ENCODE assay signal across 20 cellular contexts in the genomic region with DNA sequence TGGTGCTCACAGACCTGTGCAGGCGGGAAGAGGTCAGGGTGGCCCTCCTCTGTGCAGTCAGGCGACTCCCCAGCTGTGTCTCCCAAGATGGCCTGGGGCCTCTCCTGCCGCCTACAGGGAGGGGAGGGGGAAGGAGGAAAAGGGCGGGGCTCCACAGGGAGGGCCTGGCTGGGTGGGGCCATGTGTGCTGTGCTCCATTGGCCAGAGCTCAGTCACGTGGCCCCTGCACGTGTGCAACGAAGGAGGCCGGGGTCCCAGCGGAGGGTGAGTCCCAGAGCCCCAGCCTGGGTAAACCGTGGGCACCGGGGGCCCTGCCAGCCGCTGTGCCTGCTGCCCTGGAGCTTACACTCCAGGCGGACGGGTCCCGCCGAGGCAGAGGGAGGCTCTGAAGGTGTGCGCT.
DNase-seq lines count a peak whose midpoint lies in the region; ATAC-seq and TF ChIP-seq lines count a peak whose summit lies in the region.
"Had no signal": no experiment of that assay in that cellular context is flagged by ENCODE, and none has a peak within 500 bp of the region (broad histone marks: within the 10 kb centered on the region; RNA-seq: fewer than 3 reads in every experiment).

No MANE protein-coding gene starts in this region.

- H3K36me3 Mint-ChIP-seq in CD14-positive monocyte (peaks cover 5 to 7% of the 10 kb centered on the region in 2 donors), type B pancreatic cell (peaks cover 12% of the 10 kb centered on the region)

- no peak for ATAC-seq in GM18858 (IDR thresholded peaks at IDR 0.05; ENCODE audit: unreplicated experiment)
- ATAC-seq: CD8-positive, alpha-beta T cell had no signal

- H3K4me3 Mint-ChIP-seq in CD14-positive monocyte (peak overlapping the region; percentile 57 to 62), type B pancreatic cell (no peak overlapping the region)
- H3K4me3 Mint-ChIP-seq: activated naive CD4-positive, alpha-beta T cell treated with anti-CD3 and anti-CD28 coated beads, Interleukin-2, amount 50 U/mL, for 24 hours had no signal

- no peaks in the 10 kb centered on the region for H3K79me1 ChIP-seq in neuronal stem cell (ENCODE audit: low read depth, low read length)

- peak overlapping the region; percentile 39 for H3K23ac ChIP-seq in neuronal stem cell (ENCODE audit: low read depth, low read length, poor library complexity)

- no peak overlapping the region for H3K27ac ChIP-seq in esophagus muscularis mucosa (replicated peaks in 1 of 4)
- H3K27ac ChIP-seq in neuronal stem cell (replicated peaks; ENCODE audit: low read length), result no peak overlapping the region
- H3K27ac ChIP-seq: GM23248 had no signal

- 91% methylated on average over 10 of the region's 17 CpGs for WGBS in esophagus muscularis mucosa
- WGBS in neuronal stem cell (ENCODE audit: extremely low coverage in 2 of 2, insufficient read length in 2 of 2, insufficient replicate concordance in 1 of 2), 2 donors, result no CpG with 5 or more reads among the region's 17 CpGs

- H3K4me3 ChIP-seq in esophagus muscularis mucosa (peak overlapping the region in 1 of 4 donors; percentile 28), neuronal stem cell (ENCODE audit: low read length in 2 of 2) (no peak overlapping the region)
- H3K4me3 ChIP-seq: GM23248 had no signal

- TF ChIP-seq EP300 in esophagus muscularis mucosa (IDR thresholded peaks at IDR 0.05), result no peak

- TF ChIP-seq CTCF in CD14-positive monocyte (IDR thresholded peaks at IDR 0.05), result no peak
- no peak for TF ChIP-seq CTCF in esophagus muscularis mucosa (IDR thresholded peaks at IDR 0.05)
- TF ChIP-seq CTCF in type B pancreatic cell (conservative IDR thresholded peaks at IDR 0.05), result no peak

- H2BK15ac ChIP-seq in neuronal stem cell (ENCODE audit: low read length), result no peak overlapping the region

- H2AK5ac ChIP-seq in neuronal stem cell (ENCODE audit: low read depth, low read length), result peak overlapping the region; percentile 49

- no peak overlapping the region for H3K4ac ChIP-seq in neuronal stem cell (ENCODE audit: low read length)

- H3K9me3 ChIP-seq in esophagus muscularis mucosa (no peaks in the 10 kb centered on the region), neuronal stem cell (replicated peaks in 1 of 2; ENCODE audit: control insufficient read depth in 2 of 2, insufficient read depth in 1 of 2, low read depth in 1 of 2, low read length in 2 of 2) (peaks cover 2 to 13% of the 10 kb centered on the region in 2 donors)

- intact Hi-C loops in CD14-positive monocyte (cut with micrococcal nuclease), result no loop called here
- intact Hi-C loops in esophagus muscularis mucosa (cut with DNase I), result no loop called here

- H3K18ac ChIP-seq in neuronal stem cell (ENCODE audit: low read length), result no peak overlapping the region

- no peak overlapping the region for H2BK120ac ChIP-seq in neuronal stem cell (ENCODE audit: low read depth, low read length)

- H3K4me1 ChIP-seq in esophagus muscularis mucosa, result peaks cover 0 to 5% (median 2%) of the 10 kb centered on the region in 4 donors
- peaks cover 0 to 1% of the 10 kb centered on the region in 2 donors for H3K4me1 ChIP-seq in neuronal stem cell (ENCODE audit: control insufficient read depth in 2 of 2, insufficient read depth in 1 of 2, low read depth in 1 of 2, low read length in 2 of 2)

- H3K14ac ChIP-seq in neuronal stem cell (ENCODE audit: low read length), result no peak overlapping the region

- H3K4me1 Mint-ChIP-seq in CD14-positive monocyte (no peaks in the 10 kb centered on the region), type B pancreatic cell (ENCODE audit: unreplicated experiment) (peaks cover 14% of the 10 kb centered on the region)
- H3K4me1 Mint-ChIP-seq: activated naive CD4-positive, alpha-beta T cell treated with anti-CD3 and anti-CD28 coated beads, Interleukin-2, amount 50 U/mL, for 24 hours had no signal

- H3K9me3 Mint-ChIP-seq in CD14-positive monocyte (peaks cover 10 to 37% (median 29%) of the 10 kb centered on the region in 7 donors), type B pancreatic cell (no peaks in the 10 kb centered on the region)
- H3K9me3 Mint-ChIP-seq: activated naive CD4-positive, alpha-beta T cell treated with anti-CD3 and anti-CD28 coated beads, Interleukin-2, amount 50 U/mL, for 24 hours had no signal

- H3K36me3 ChIP-seq in esophagus muscularis mucosa (peaks cover 0 to 10% (median 6%) of the 10 kb centered on the region in 4 donors), neuronal stem cell (replicated peaks in 1 of 2; ENCODE audit: control insufficient read depth in 2 of 2, insufficient read depth in 2 of 2, low read length in 2 of 2) (no peaks in the 10 kb centered on the region)

- H2AFZ ChIP-seq in neuronal stem cell (ENCODE audit: low read length), result no peak overlapping the region
- H2AFZ ChIP-seq: GM23248 had no signal

- DNase-seq in CD14-positive monocyte (ENCODE audit: low spot score) (no peak), NCI-H69 (lab: John Stamatoyannopoulos, UW) (peak; percentile 20), esophagus muscularis mucosa (ENCODE audit: extremely low spot score) (peak; percentile 55), neuronal stem cell (ENCODE audit: low spot score) (no peak), type B pancreatic cell (ENCODE audit: extremely low spot score, unreplicated experiment) (no peak), NCI-H187 treated with DMSO at 0.1 percent for 48 hours (lab: John Stamatoyannopoulos, UW) (no peak), NCI-H1092 (lab: John Stamatoyannopoulos, UW) (no peak)
- DNase-seq: activated T-cell treated with anti-CD3 and anti-CD28 coated beads, Interleukin-2, amount 50 U/mL, for 1 hour; DND-41; GM23248; mesenchymal stem cell; NCI-H1436; NCI-H2171 treated with DMSO at 0.1 percent for 48 hours; NCI-H748 treated with DMSO at 0.1 percent for 48 hours; OCI-M1; SHP77 had no signal

- no peak overlapping the region for H3K4me2 ChIP-seq in neuronal stem cell (ENCODE audit: insufficient read depth, low read length, poor library complexity, severe bottlenecking)

- TF ChIP-seq POLR2A in esophagus muscularis mucosa (IDR thresholded peaks at IDR 0.05; ENCODE audit: low read depth), result no peak

- H3K9ac ChIP-seq in neuronal stem cell (ENCODE audit: low read depth, low read length, poor library complexity), result no peak overlapping the region
- H3K9ac ChIP-seq: GM23248 had no signal

- H3K27ac Mint-ChIP-seq in CD14-positive monocyte, result no peak overlapping the region
- H3K27ac Mint-ChIP-seq in type B pancreatic cell, result no peak overlapping the region
- H3K27ac Mint-ChIP-seq: activated naive CD4-positive, alpha-beta T cell treated with anti-CD3 and anti-CD28 coated beads, Interleukin-2, amount 50 U/mL, for 24 hours; CD8-positive, alpha-beta T cell; progenitor cell of endocrine pancreas had no signal

- no peak overlapping the region for H4K8ac ChIP-seq in neuronal stem cell (ENCODE audit: low read depth, low read length)

- H2BK12ac ChIP-seq in neuronal stem cell (ENCODE audit: low read length), result no peak overlapping the region

- H4K91ac ChIP-seq in neuronal stem cell (ENCODE audit: low read depth, low read length, poor library complexity), result no peak overlapping the region

- peaks cover 0 to 5% (median 4%) of the 10 kb centered on the region in 3 donors for H3K27me3 Mint-ChIP-seq in CD14-positive monocyte (ENCODE audit: low read depth in 3 of 3)
- no peaks in the 10 kb centered on the region for H3K27me3 Mint-ChIP-seq in type B pancreatic cell
- H3K27me3 Mint-ChIP-seq: activated naive CD4-positive, alpha-beta T cell treated with anti-CD3 and anti-CD28 coated beads, Interleukin-2, amount 50 U/mL, for 24 hours had no signal

- no peak overlapping the region for H2BK5ac ChIP-seq in neuronal stem cell (ENCODE audit: low read length)

- no peaks in the 10 kb centered on the region for H3K27me3 ChIP-seq in esophagus muscularis mucosa
- no peaks in the 10 kb centered on the region for H3K27me3 ChIP-seq in neuronal stem cell (ENCODE audit: control insufficient read depth in 3 of 3, insufficient read depth in 3 of 3, low read depth in 1 of 3, low read length in 3 of 3)

Comparison
In these comparisons a context has a peak if more than half of its experiments do, and no peak if none do; other contexts are left out.
1. DNase-seq: peak in NCI-H69 (single experiment) and esophagus muscularis mucosa (single experiment); none in CD14-positive monocyte (single experiment), neuronal stem cell (single experiment), type B pancreatic cell (single experiment), NCI-H187 treated with DMSO at 0.1 percent for 48 hours (single experiment) and NCI-H1092 (single experiment).